9 cellular contexts compared by ENCODE assay signal in genomic region chr12:94230357-94230905, GRCh38.
DNase-seq lines count a peak whose midpoint lies in the region; ATAC-seq and FAIRE-seq lines count a peak whose summit lies in the region.
"Had no signal": no experiment of that assay in that cellular context is flagged by ENCODE, and none has a peak within 500 bp of the region (broad histone marks: within the 10 kb centered on the region; RNA-seq: fewer than 3 reads in every experiment).

No MANE protein-coding gene starts in this region.

- ATAC-seq in GM21723 (IDR thresholded peaks at IDR 0.05; ENCODE audit: unreplicated experiment) (peak; percentile 54), GM21717 (IDR thresholded peaks at IDR 0.05; ENCODE audit: unreplicated experiment) (no peak)

- peak; percentile 56 for FAIRE-seq in GM18507 (lab: Jason Lieb, UNC)

- DNase-seq in GM18507 (ENCODE audit: extremely low spot score, insufficient read length, low read depth) (no peak), RPMI7951 (ENCODE audit: low read depth) (peak; percentile 18), kidney tubule cell (ENCODE audit: low spot score) (peak; percentile 44), NK-92 (lab: John Stamatoyannopoulos, UW; ENCODE audit: unreplicated experiment) (no peak), HT-29 (ENCODE audit: low spot score) (no peak), DMS53 (lab: John Stamatoyannopoulos, UW) (no peak)
- DNase-seq: PC-9 had no signal

Comparison
In these comparisons a context has a peak if more than half of its experiments do, and no peak if none do; other contexts are left out.
1. DNase-seq: peak in RPMI7951 (single experiment) and kidney tubule cell (single experiment); none in GM18507 (single experiment), NK-92 (single experiment), HT-29 (single experiment) and DMS53 (single experiment).